In genomic region chr12:118374909-118375308, GRCh38 we compare ENCODE assay signal across 1 cellular context.
TF ChIP-seq lines count a peak whose summit lies in the region.

No MANE protein-coding gene starts in this region.

TF ChIP-seq in WTC11, 78 proteins besides CTCF, POLR2A, EP300 and RAD21 (continued from another document):
- no peak for TF ChIP-seq MLX (CRISPR knock-in tag; IDR thresholded peaks at IDR 0.05)
- TF ChIP-seq TEAD1 (CRISPR knock-in tag; IDR thresholded peaks at IDR 0.05): no peak
- TF ChIP-seq, protein P1, sequence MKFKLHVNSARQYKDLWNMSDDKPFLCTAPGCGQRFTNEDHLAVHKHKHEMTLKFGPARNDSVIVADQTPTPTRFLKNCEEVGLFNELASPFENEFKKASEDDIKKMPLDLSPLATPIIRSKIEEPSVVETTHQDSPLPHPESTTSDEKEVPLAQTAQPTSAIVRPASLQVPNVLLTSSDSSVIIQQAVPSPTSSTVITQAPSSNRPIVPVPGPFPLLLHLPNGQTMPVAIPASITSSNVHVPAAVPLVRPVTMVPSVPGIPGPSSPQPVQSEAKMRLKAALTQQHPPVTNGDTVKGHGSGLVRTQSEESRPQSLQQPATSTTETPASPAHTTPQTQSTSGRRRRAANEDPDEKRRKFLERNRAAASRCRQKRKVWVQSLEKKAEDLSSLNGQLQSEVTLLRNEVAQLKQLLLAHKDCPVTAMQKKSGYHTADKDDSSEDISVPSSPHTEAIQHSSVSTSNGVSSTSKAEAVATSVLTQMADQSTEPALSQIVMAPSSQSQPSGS (CRISPR knock-in tag; IDR thresholded peaks at IDR 0.05; ENCODE audit: borderline replicate concordance, low read depth): no peak
- TF ChIP-seq, protein P2, sequence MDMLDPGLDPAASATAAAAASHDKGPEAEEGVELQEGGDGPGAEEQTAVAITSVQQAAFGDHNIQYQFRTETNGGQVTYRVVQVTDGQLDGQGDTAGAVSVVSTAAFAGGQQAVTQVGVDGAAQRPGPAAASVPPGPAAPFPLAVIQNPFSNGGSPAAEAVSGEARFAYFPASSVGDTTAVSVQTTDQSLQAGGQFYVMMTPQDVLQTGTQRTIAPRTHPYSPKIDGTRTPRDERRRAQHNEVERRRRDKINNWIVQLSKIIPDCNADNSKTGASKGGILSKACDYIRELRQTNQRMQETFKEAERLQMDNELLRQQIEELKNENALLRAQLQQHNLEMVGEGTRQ (CRISPR knock-in tag; IDR thresholded peaks at IDR 0.05): no peak
- TF ChIP-seq, protein P3, sequence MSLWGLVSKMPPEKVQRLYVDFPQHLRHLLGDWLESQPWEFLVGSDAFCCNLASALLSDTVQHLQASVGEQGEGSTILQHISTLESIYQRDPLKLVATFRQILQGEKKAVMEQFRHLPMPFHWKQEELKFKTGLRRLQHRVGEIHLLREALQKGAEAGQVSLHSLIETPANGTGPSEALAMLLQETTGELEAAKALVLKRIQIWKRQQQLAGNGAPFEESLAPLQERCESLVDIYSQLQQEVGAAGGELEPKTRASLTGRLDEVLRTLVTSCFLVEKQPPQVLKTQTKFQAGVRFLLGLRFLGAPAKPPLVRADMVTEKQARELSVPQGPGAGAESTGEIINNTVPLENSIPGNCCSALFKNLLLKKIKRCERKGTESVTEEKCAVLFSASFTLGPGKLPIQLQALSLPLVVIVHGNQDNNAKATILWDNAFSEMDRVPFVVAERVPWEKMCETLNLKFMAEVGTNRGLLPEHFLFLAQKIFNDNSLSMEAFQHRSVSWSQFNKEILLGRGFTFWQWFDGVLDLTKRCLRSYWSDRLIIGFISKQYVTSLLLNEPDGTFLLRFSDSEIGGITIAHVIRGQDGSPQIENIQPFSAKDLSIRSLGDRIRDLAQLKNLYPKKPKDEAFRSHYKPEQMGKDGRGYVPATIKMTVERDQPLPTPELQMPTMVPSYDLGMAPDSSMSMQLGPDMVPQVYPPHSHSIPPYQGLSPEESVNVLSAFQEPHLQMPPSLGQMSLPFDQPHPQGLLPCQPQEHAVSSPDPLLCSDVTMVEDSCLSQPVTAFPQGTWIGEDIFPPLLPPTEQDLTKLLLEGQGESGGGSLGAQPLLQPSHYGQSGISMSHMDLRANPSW (CRISPR knock-in tag; conservative IDR thresholded peaks at IDR 0.05; ENCODE audit: low read depth): no peak
- TF ChIP-seq FOXJ3 (CRISPR knock-in tag; IDR thresholded peaks at IDR 0.05; ENCODE audit: borderline replicate concordance): no peak
